1 cellular context compared by ENCODE assay signal in the genomic region with DNA sequence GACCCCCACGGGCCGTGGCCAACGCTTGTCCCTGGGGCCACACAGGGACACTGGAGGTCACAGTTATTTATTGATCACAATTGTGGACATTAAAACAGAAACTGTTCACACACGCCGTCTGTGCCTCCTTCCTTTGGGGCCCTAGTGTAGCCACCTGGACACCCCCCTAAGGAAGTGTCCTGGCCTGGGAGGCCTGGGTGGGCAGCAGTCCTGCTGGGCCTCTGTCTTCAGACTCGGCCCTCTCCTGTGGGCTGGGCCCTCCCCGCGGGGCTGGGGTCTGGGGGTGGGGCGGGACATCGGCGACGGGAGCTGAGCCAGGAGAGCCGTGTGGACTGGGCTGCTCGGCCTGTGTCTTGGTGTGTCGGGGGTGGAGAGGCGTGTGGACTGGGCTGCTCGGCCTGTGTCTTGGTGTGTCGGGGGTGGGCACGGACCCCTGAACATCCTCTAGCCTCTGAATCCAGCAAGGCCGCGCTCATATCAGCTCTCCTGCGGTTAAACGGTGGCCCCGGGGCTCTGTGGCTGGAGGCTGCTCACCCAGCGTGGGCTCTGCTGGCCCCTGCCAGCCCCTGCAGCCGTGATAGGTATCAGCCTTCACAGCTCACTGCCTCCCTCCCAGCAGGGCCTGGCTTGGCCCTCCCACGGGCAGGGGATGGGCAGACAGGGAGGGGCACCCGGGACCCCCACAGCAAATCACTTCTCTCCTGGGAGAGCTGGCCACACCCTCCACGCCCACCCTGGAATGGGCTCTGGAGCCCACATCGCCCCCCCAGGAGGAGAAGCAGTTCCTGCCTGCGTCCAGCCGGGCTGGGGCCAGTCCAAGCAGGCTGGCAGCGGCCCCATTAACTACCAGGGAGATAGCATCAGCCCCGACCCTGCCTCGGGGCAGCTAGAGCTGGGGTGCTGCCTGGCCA.
TF ChIP-seq lines count a peak whose summit lies in the region.

No MANE protein-coding gene starts in this region.

TF ChIP-seq in HepG2, 621 proteins besides CTCF, POLR2A, EP300 and RAD21 (continued from another document and continues in another):
- TF ChIP-seq, protein P1, sequence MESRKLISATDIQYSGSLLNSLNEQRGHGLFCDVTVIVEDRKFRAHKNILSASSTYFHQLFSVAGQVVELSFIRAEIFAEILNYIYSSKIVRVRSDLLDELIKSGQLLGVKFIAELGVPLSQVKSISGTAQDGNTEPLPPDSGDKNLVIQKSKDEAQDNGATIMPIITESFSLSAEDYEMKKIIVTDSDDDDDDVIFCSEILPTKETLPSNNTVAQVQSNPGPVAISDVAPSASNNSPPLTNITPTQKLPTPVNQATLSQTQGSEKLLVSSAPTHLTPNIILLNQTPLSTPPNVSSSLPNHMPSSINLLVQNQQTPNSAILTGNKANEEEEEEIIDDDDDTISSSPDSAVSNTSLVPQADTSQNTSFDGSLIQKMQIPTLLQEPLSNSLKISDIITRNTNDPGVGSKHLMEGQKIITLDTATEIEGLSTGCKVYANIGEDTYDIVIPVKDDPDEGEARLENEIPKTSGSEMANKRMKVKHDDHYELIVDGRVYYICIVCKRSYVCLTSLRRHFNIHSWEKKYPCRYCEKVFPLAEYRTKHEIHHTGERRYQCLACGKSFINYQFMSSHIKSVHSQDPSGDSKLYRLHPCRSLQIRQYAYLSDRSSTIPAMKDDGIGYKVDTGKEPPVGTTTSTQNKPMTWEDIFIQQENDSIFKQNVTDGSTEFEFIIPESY (CRISPR knock-in tag; IDR thresholded peaks at IDR 0.05), result no peak
- 0 out of 2 replicates have a peak, but pooled peaks have one; percentile 1 for TF ChIP-seq HDAC1 (CRISPR knock-in tag; IDR thresholded peaks at IDR 0.05)
- TF ChIP-seq ZNF326 (CRISPR knock-in tag; IDR thresholded peaks at IDR 0.05; ENCODE audit: borderline replicate concordance), result no peak
- TF ChIP-seq ZBTB40 (IDR thresholded peaks at IDR 0.05), result no peak
- TF ChIP-seq ZBTB40 (CRISPR knock-in tag; IDR thresholded peaks at IDR 0.05), result no peak
- TF ChIP-seq, protein P2, sequence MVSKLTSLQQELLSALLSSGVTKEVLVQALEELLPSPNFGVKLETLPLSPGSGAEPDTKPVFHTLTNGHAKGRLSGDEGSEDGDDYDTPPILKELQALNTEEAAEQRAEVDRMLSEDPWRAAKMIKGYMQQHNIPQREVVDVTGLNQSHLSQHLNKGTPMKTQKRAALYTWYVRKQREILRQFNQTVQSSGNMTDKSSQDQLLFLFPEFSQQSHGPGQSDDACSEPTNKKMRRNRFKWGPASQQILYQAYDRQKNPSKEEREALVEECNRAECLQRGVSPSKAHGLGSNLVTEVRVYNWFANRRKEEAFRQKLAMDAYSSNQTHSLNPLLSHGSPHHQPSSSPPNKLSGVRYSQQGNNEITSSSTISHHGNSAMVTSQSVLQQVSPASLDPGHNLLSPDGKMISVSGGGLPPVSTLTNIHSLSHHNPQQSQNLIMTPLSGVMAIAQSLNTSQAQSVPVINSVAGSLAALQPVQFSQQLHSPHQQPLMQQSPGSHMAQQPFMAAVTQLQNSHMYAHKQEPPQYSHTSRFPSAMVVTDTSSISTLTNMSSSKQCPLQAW (CRISPR knock-in tag; IDR thresholded peaks at IDR 0.05), result no peak
- TF ChIP-seq ATF7-NPFF (CRISPR knock-in tag; IDR thresholded peaks at IDR 0.05; ENCODE audit: low read depth), result no peak
- TF ChIP-seq EHMT2 (IDR thresholded peaks at IDR 0.05; ENCODE audit: borderline replicate concordance, low read depth, low read length), result no peak
- TF ChIP-seq, protein P3, sequence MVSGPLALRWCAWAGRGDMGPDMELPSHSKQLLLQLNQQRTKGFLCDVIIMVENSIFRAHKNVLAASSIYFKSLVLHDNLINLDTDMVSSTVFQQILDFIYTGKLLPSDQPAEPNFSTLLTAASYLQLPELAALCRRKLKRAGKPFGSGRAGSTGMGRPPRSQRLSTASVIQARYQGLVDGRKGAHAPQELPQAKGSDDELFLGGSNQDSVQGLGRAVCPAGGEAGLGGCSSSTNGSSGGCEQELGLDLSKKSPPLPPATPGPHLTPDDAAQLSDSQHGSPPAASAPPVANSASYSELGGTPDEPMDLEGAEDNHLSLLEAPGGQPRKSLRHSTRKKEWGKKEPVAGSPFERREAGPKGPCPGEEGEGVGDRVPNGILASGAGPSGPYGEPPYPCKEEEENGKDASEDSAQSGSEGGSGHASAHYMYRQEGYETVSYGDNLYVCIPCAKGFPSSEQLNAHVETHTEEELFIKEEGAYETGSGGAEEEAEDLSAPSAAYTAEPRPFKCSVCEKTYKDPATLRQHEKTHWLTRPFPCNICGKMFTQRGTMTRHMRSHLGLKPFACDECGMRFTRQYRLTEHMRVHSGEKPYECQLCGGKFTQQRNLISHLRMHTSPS (CRISPR knock-in tag; IDR thresholded peaks at IDR 0.05; ENCODE audit: low read depth), result peak; percentile 28; the same call in 1 of the 2 replicates
- no peak for TF ChIP-seq MTA3 (CRISPR knock-in tag; IDR thresholded peaks at IDR 0.05)
- no peak for TF ChIP-seq HOMEZ (CRISPR knock-in tag; IDR thresholded peaks at IDR 0.05; ENCODE audit: low read depth)
- no peak for TF ChIP-seq IKZF1 (IDR thresholded peaks at IDR 0.05)
- TF ChIP-seq ZNF232 (CRISPR knock-in tag; IDR thresholded peaks at IDR 0.05; ENCODE audit: borderline replicate concordance), result no peak
- no peak for TF ChIP-seq EED (CRISPR knock-in tag; IDR thresholded peaks at IDR 0.05)
- TF ChIP-seq ZNF710 (CRISPR knock-in tag; IDR thresholded peaks at IDR 0.05; ENCODE audit: borderline replicate concordance), result no peak
- TF ChIP-seq HMG20A (CRISPR knock-in tag; IDR thresholded peaks at IDR 0.05; ENCODE audit: borderline replicate concordance), result no peak
- TF ChIP-seq ATM (IDR thresholded peaks at IDR 0.05; ENCODE audit: borderline replicate concordance), result no peak
- no peak for TF ChIP-seq KLF6 (CRISPR knock-in tag; IDR thresholded peaks at IDR 0.05)
- TF ChIP-seq ZNF720 (CRISPR knock-in tag; IDR thresholded peaks at IDR 0.05), result no peak
- TF ChIP-seq SIX1 (CRISPR knock-in tag; IDR thresholded peaks at IDR 0.05; ENCODE audit: borderline replicate concordance), result no peak
- 0 out of 2 replicates have a peak, but pooled peaks have one; percentile 18 for TF ChIP-seq RFXAP (CRISPR knock-in tag; IDR thresholded peaks at IDR 0.05; ENCODE audit: borderline replicate concordance)
- TF ChIP-seq PATZ1 (CRISPR knock-in tag; IDR thresholded peaks at IDR 0.05), result peak; percentile 13; the same call in 1 of the 2 replicates
- no peak for TF ChIP-seq ZNF546 (CRISPR knock-in tag; conservative IDR thresholded peaks at IDR 0.05)
- no peak for TF ChIP-seq SNAPC5 (CRISPR knock-in tag; IDR thresholded peaks at IDR 0.05; ENCODE audit: borderline replicate concordance)
